25 cellular contexts compared by ENCODE assay signal in genomic region chr3:10999516-10999915, GRCh38. TPM values are rescaled to one million over a fixed set of nuclear protein-coding genes. Genes with fewer than 3 reads are reported as not detected.
"Had no signal": no experiment of that assay in that cellular context is flagged by ENCODE, and none has a peak within 500 bp of the region (broad histone marks: within the 10 kb centered on the region; RNA-seq: fewer than 3 reads in every experiment).

No MANE protein-coding gene starts in this region.

- H3K27ac ChIP-seq: ascending aorta, body of pancreas, Peyer's patch, RWPE1, SJCRH30 had no signal

- H3K9me3 Mint-ChIP-seq: activated B cell treated with CpG ODN at 0.5 μM for 24 hours; activated CD4-positive, alpha-beta T cell treated with anti-CD3 and anti-CD28 coated beads, Interleukin-2, amount 10 ng/mL, durations not matched to agents 24 days and 14 days; activated naive CD4-positive, alpha-beta T cell treated with anti-CD3 and anti-CD28 coated beads, Interleukin-2, amount 50 U/mL, for 24 hours; activated T-cell treated with anti-CD3 and anti-CD28 coated beads, Interleukin-2, amount 50 U/mL, for 24 hours; activated T-helper 1 cell treated with anti-CD3 and anti-CD28 coated beads, Interleukin-12 subunit alpha, Interleukin-12 subunit beta, Interleukin-2, Interleukin-4 antibody, amounts not matched to agents 30 ng/mL and 10 ng/mL and 1 ng/mL, durations not matched to agents 14 hours and 24 hours and 36 hours had no signal

- H3K36me3 ChIP-seq: ascending aorta, Peyer's patch, SJCRH30 had no signal

- H3K9ac ChIP-seq: SK-N-SH had no signal

- H3K27me3 ChIP-seq: ascending aorta, body of pancreas, Peyer's patch had no signal

- H3K4me3 Mint-ChIP-seq: activated B cell treated with CpG ODN at 0.5 μM for 24 hours; activated CD4-positive, alpha-beta T cell treated with anti-CD3 and anti-CD28 coated beads, Interleukin-2, amount 10 ng/mL, durations not matched to agents 24 days and 14 days; activated CD8-positive, alpha-beta memory T cell treated with anti-CD3 and anti-CD28 coated beads, Interleukin-2, amount 10 ng/mL, durations not matched to agents 7 days and 5 days; activated naive CD4-positive, alpha-beta T cell treated with anti-CD3 and anti-CD28 coated beads, Interleukin-2, amount 50 U/mL, for 24 hours; activated T-cell treated with anti-CD3 and anti-CD28 coated beads, Interleukin-2, amount 50 U/mL, for 24 hours; activated T-helper 1 cell treated with anti-CD3 and anti-CD28 coated beads, Interleukin-12 subunit alpha, Interleukin-12 subunit beta, Interleukin-2, Interleukin-4 antibody, amounts not matched to agents 30 ng/mL and 10 ng/mL and 1 ng/mL, durations not matched to agents 14 hours and 24 hours and 36 hours had no signal

- H3K36me3 Mint-ChIP-seq: activated CD8-positive, alpha-beta memory T cell treated with anti-CD3 and anti-CD28 coated beads, Interleukin-2, amount 10 ng/mL, durations not matched to agents 7 days and 5 days; activated naive CD4-positive, alpha-beta T cell treated with anti-CD3 and anti-CD28 coated beads, Interleukin-2, amount 50 U/mL, for 24 hours had no signal

- DNase-seq: activated B cell treated with CpG ODN at 0.5 μM for 24 hours; activated CD4-positive, alpha-beta T cell treated with anti-CD3 and anti-CD28 coated beads for 1 hour; activated CD4-positive, alpha-beta T cell treated with anti-CD3 and anti-CD28 coated beads, Interleukin-2, amount 10 ng/mL, durations not matched to agents 24 days and 14 days; activated CD4-positive, alpha-beta T cell treated with anti-CD3 and anti-CD28 coated beads, Interleukin-2, amount 50 U/mL, for 48 hours; activated CD8-positive, alpha-beta memory T cell treated with anti-CD3 and anti-CD28 coated beads, Interleukin-2, amount 10 ng/mL, durations not matched to agents 7 days and 5 days; activated effector memory CD4-positive, alpha-beta T cell treated with Interleukin-2 at 50 U/mL for 16 hours; activated naive CD4-positive, alpha-beta T cell; activated T-cell treated with anti-CD3 and anti-CD28 coated beads, Interleukin-2, amount 50 U/mL, for 24 hours; body of pancreas; IMR-90; Kasumi-1; KBM-7; NCI-H1048; NCI-H1930; NCI-H446; Peyer's patch; Right ventricle myocardium superior; SJCRH30; SK-N-SH; T-helper 1 cell had no signal

- H3K4me1 ChIP-seq: ascending aorta, Peyer's patch, SJCRH30 had no signal

- H3K27ac Mint-ChIP-seq: activated B cell treated with CpG ODN at 0.5 μM for 24 hours; activated CD4-positive, alpha-beta T cell treated with anti-CD3 and anti-CD28 coated beads, Interleukin-2, amount 10 ng/mL, durations not matched to agents 24 days and 14 days; activated CD8-positive, alpha-beta memory T cell treated with anti-CD3 and anti-CD28 coated beads, Interleukin-2, amount 10 ng/mL, durations not matched to agents 7 days and 5 days; activated naive CD4-positive, alpha-beta T cell treated with anti-CD3 and anti-CD28 coated beads, Interleukin-2, amount 50 U/mL, for 24 hours; activated T-cell treated with anti-CD3 and anti-CD28 coated beads, Interleukin-2, amount 50 U/mL, for 24 hours; activated T-helper 1 cell treated with anti-CD3 and anti-CD28 coated beads, Interleukin-12 subunit alpha, Interleukin-12 subunit beta, Interleukin-2, Interleukin-4 antibody, amounts not matched to agents 30 ng/mL and 10 ng/mL and 1 ng/mL, durations not matched to agents 14 hours and 24 hours and 36 hours had no signal

- H3K4me3 ChIP-seq: ascending aorta, body of pancreas, Peyer's patch, SJCRH30 had no signal

- H3K4me2 ChIP-seq: SK-N-SH had no signal

- ATAC-seq: activated CD8-positive, alpha-beta memory T cell treated with anti-CD3 and anti-CD28 coated beads, Interleukin-2, amount 10 ng/mL, durations not matched to agents 7 days and 5 days; body of pancreas had no signal

- H3K9me3 ChIP-seq: ascending aorta, body of pancreas, Peyer's patch, SJCRH30, SK-N-SH had no signal

- H3K4me1 Mint-ChIP-seq: activated B cell treated with CpG ODN at 0.5 μM for 24 hours; activated CD4-positive, alpha-beta T cell treated with anti-CD3 and anti-CD28 coated beads, Interleukin-2, amount 10 ng/mL, durations not matched to agents 24 days and 14 days; activated CD8-positive, alpha-beta memory T cell treated with anti-CD3 and anti-CD28 coated beads, Interleukin-2, amount 10 ng/mL, durations not matched to agents 7 days and 5 days; activated naive CD4-positive, alpha-beta T cell treated with anti-CD3 and anti-CD28 coated beads, Interleukin-2, amount 50 U/mL, for 24 hours had no signal

RNA-seq across cellular contexts. Expression of gene SLC6A1, which starts 7.0 kb away (rescaled TPM):
- total RNA-seq: activated B cell treated with CpG ODN at 0.5 μM for 24 hours; activated CD4-positive, alpha-beta T cell treated with anti-CD3 and anti-CD28 coated beads, Interleukin-2, amount 10 ng/mL, durations not matched to agents 24 days and 14 days; activated CD8-positive, alpha-beta memory T cell treated with anti-CD3 and anti-CD28 coated beads, Interleukin-2, amount 10 ng/mL, durations not matched to agents 7 days and 5 days; activated T-helper 1 cell treated with anti-CD3 and anti-CD28 coated beads, Interleukin-12 subunit alpha, Interleukin-12 subunit beta, Interleukin-2, Interleukin-4 antibody, amounts not matched to agents 30 ng/mL and 10 ng/mL and 1 ng/mL, durations not matched to agents 14 hours and 24 hours and 36 hours; IMR-90; SJCRH30; T-helper 2 cell treated with Interferon-gamma antibody and Interleukin-4, amounts not matched to agents 100 ng/mL and 5 ng/mL, for 36 hours had no signal
